In genomic region chr6:62999796-63000195, GRCh38 we compare ENCODE assay signal across 1 cellular context.
TF ChIP-seq lines count a peak whose summit lies in the region.

No MANE protein-coding gene starts in this region.

TF ChIP-seq in WTC11, 78 proteins besides CTCF, POLR2A, EP300 and RAD21 (continued from another document):
- TF ChIP-seq, protein P1, sequence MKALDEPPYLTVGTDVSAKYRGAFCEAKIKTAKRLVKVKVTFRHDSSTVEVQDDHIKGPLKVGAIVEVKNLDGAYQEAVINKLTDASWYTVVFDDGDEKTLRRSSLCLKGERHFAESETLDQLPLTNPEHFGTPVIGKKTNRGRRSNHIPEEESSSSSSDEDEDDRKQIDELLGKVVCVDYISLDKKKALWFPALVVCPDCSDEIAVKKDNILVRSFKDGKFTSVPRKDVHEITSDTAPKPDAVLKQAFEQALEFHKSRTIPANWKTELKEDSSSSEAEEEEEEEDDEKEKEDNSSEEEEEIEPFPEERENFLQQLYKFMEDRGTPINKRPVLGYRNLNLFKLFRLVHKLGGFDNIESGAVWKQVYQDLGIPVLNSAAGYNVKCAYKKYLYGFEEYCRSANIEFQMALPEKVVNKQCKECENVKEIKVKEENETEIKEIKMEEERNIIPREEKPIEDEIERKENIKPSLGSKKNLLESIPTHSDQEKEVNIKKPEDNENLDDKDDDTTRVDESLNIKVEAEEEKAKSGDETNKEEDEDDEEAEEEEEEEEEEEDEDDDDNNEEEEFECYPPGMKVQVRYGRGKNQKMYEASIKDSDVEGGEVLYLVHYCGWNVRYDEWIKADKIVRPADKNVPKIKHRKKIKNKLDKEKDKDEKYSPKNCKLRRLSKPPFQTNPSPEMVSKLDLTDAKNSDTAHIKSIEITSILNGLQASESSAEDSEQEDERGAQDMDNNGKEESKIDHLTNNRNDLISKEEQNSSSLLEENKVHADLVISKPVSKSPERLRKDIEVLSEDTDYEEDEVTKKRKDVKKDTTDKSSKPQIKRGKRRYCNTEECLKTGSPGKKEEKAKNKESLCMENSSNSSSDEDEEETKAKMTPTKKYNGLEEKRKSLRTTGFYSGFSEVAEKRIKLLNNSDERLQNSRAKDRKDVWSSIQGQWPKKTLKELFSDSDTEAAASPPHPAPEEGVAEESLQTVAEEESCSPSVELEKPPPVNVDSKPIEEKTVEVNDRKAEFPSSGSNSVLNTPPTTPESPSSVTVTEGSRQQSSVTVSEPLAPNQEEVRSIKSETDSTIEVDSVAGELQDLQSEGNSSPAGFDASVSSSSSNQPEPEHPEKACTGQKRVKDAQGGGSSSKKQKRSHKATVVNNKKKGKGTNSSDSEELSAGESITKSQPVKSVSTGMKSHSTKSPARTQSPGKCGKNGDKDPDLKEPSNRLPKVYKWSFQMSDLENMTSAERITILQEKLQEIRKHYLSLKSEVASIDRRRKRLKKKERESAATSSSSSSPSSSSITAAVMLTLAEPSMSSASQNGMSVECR (CRISPR knock-in tag; IDR thresholded peaks at IDR 0.05; ENCODE audit: borderline replicate concordance) = no peak
- TF ChIP-seq PREB (CRISPR knock-in tag; IDR thresholded peaks at IDR 0.05; ENCODE audit: borderline replicate concordance) (no peak), PRRX2 (CRISPR knock-in tag; IDR thresholded peaks at IDR 0.05) (no peak), SMAD3 (CRISPR knock-in tag; IDR thresholded peaks at IDR 0.05; ENCODE audit: borderline replicate concordance) (no peak), MAX (CRISPR knock-in tag; IDR thresholded peaks at IDR 0.05) (no peak), CREB1 (CRISPR knock-in tag; IDR thresholded peaks at IDR 0.05) (no peak), ZNF232 (CRISPR knock-in tag; IDR thresholded peaks at IDR 0.05) (no peak)
- TF ChIP-seq, protein P2, sequence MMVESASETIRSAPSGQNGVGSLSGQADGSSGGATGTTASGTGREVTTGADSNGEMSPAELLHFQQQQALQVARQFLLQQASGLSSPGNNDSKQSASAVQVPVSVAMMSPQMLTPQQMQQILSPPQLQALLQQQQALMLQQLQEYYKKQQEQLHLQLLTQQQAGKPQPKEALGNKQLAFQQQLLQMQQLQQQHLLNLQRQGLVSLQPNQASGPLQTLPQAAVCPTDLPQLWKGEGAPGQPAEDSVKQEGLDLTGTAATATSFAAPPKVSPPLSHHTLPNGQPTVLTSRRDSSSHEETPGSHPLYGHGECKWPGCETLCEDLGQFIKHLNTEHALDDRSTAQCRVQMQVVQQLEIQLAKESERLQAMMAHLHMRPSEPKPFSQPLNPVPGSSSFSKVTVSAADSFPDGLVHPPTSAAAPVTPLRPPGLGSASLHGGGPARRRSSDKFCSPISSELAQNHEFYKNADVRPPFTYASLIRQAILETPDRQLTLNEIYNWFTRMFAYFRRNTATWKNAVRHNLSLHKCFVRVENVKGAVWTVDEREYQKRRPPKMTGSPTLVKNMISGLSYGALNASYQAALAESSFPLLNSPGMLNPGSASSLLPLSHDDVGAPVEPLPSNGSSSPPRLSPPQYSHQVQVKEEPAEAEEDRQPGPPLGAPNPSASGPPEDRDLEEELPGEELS (CRISPR knock-in tag; IDR thresholded peaks at IDR 0.05) = no peak
- TF ChIP-seq, protein P3, sequence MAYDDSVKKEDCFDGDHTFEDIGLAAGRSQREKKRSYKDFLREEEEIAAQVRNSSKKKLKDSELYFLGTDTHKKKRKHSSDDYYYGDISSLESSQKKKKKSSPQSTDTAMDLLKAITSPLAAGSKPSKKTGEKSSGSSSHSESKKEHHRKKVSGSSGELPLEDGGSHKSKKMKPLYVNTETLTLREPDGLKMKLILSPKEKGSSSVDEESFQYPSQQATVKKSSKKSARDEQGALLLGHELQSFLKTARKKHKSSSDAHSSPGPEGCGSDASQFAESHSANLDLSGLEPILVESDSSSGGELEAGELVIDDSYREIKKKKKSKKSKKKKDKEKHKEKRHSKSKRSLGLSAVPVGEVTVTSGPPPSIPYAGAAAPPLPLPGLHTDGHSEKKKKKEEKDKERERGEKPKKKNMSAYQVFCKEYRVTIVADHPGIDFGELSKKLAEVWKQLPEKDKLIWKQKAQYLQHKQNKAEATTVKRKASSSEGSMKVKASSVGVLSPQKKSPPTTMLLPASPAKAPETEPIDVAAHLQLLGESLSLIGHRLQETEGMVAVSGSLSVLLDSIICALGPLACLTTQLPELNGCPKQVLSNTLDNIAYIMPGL (CRISPR knock-in tag; IDR thresholded peaks at IDR 0.05) = no peak
